25 cellular contexts compared by ENCODE assay signal in genomic region chr1:214072758-214073157, GRCh38.
"Had no signal": no experiment of that assay in that cellular context is flagged by ENCODE, and none has a peak within 500 bp of the region (broad histone marks: within the 10 kb centered on the region; RNA-seq: fewer than 3 reads in every experiment).

No MANE protein-coding gene starts in this region.

- H3K9me3 ChIP-seq: gastrocnemius medialis, heart left ventricle, lower lobe of right lung, ovary, psoas muscle, spleen, thoracic aorta, tibial nerve, upper lobe of left lung had no signal

- H3K27me3 Mint-ChIP-seq: stimulated activated naive B cell treated with anti-CD40 and anti-IgM and Interleukin-4, amounts not matched to agents 10 μg/mL and 1 μg/mL and 100 μg/mL, for 72 hours had no signal

- H3K27ac ChIP-seq: dorsolateral prefrontal cortex, epithelial cell of prostate, gastrocnemius medialis, heart left ventricle, hepatocyte, lower lobe of right lung, ovary, psoas muscle, skin epidermis, spleen, thoracic aorta, tibial nerve, upper lobe of left lung had no signal

- H2AFZ ChIP-seq: hepatocyte had no signal

- H3K9me3 Mint-ChIP-seq: endodermal cell; stimulated activated naive CD8-positive, alpha-beta T cell treated with anti-CD3 and anti-CD28 coated beads, Interleukin-15, Interleukin-2, amounts not matched to agents 100 ng/mL and 50 ng/mL, for 24 hours had no signal

- H3K4me2 ChIP-seq: hepatocyte had no signal

- H3K4me1 ChIP-seq: gastrocnemius medialis, heart left ventricle, lower lobe of right lung, psoas muscle, spleen, tibial nerve, upper lobe of left lung had no signal

- H3K36me3 ChIP-seq: gastrocnemius medialis, heart left ventricle, lower lobe of right lung, ovary, spleen, thoracic aorta, tibial nerve, upper lobe of left lung had no signal

- DNase-seq: dorsolateral prefrontal cortex; effector CD4-positive, alpha-beta T cell; endodermal cell; foreskin fibroblast; gastrocnemius medialis; heart left ventricle; left cardiac atrium; left ventricle myocardium superior; lower lobe of right lung; naive thymus-derived CD8-positive, alpha-beta T cell; occipital lobe; ovary; posterior cingulate gyrus; psoas muscle; right cardiac atrium; spleen; stimulated activated naive B cell treated with anti-CD40 and anti-IgM and Interleukin-4, amounts not matched to agents 10 μg/mL and 1 μg/mL and 100 μg/mL, for 72 hours; upper lobe of left lung had no signal

- H3K36me3 Mint-ChIP-seq: stimulated activated naive B cell treated with anti-CD40 and anti-IgM and Interleukin-4, amounts not matched to agents 10 μg/mL and 1 μg/mL and 100 μg/mL, for 72 hours had no signal

- H3K27me3 ChIP-seq: gastrocnemius medialis, heart left ventricle, hepatocyte, ovary, tibial nerve, upper lobe of left lung had no signal

- H3K4me3 ChIP-seq: dorsolateral prefrontal cortex, gastrocnemius medialis, heart left ventricle, hepatocyte, lower lobe of right lung, ovary, psoas muscle, skin epidermis, spleen, thoracic aorta, tibial nerve, upper lobe of left lung had no signal

- H3K4me1 Mint-ChIP-seq: naive thymus-derived CD8-positive, alpha-beta T cell; stimulated activated naive B cell treated with anti-CD40 and anti-IgM and Interleukin-4, amounts not matched to agents 10 μg/mL and 1 μg/mL and 100 μg/mL, for 72 hours had no signal

- H3K4me3 Mint-ChIP-seq: endodermal cell; naive thymus-derived CD8-positive, alpha-beta T cell; stimulated activated naive B cell treated with anti-CD40 and anti-IgM and Interleukin-4, amounts not matched to agents 10 μg/mL and 1 μg/mL and 100 μg/mL, for 72 hours; stimulated activated naive CD8-positive, alpha-beta T cell treated with anti-CD3 and anti-CD28 coated beads, Interleukin-15, Interleukin-2, amounts not matched to agents 100 ng/mL and 50 ng/mL, for 24 hours had no signal

- H3K27ac Mint-ChIP-seq: endodermal cell; naive thymus-derived CD8-positive, alpha-beta T cell; stimulated activated naive CD8-positive, alpha-beta T cell treated with anti-CD3 and anti-CD28 coated beads, Interleukin-15, Interleukin-2, amounts not matched to agents 100 ng/mL and 50 ng/mL, for 24 hours had no signal

- H3K79me2 ChIP-seq: hepatocyte had no signal

- ATAC-seq: esophagus mucosa; gastrocnemius medialis; heart left ventricle; left cardiac atrium; left ventricle myocardium superior; lower lobe of right lung; naive thymus-derived CD8-positive, alpha-beta T cell; psoas muscle; right cardiac atrium; stimulated activated naive B cell treated with anti-CD40 and anti-IgM and Interleukin-4, amounts not matched to agents 10 μg/mL and 1 μg/mL and 100 μg/mL, for 72 hours had no signal
